24 cellular contexts compared by ENCODE assay signal in the genomic region with DNA sequence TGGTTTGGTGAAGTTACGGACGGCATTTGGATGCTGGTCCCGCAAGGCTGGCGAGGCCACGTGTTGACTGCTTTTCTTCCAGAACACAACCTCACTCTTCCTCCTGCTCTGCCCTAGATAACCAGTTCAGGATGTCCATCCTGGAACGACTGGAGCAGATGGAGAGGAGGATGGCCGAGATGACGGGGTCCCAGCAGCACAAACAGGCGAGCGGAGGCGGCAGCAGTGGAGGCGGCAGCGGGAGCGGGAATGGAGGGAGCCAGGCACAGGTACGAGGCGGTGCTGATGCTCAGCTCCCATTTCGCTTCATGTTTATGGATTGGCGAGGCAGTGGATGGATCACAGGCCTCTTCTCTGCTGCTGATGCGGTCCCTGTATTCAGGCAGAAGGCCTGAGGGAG.
"Had no signal": no experiment of that assay in that cellular context is flagged by ENCODE, and none has a peak within 500 bp of the region (broad histone marks: within the 10 kb centered on the region; RNA-seq: fewer than 3 reads in every experiment).

No MANE protein-coding gene starts in this region.

- H3K4me2 ChIP-seq: KMS-11 had no signal

- H3K9ac ChIP-seq: KMS-11 had no signal

- H3K9me3 Mint-ChIP-seq: IgD-negative memory B cell had no signal

- H3K36me3 ChIP-seq: SJCRH30 had no signal

- ATAC-seq: K562, Panc1, PC-3, Right ventricle myocardium inferior, SK-N-SH treated with all-trans-retinoic acid at 6 μM for 48 hours had no signal

- H3K4me1 ChIP-seq: SJCRH30 had no signal

- DNase-seq: Kasumi-1, MM.1S, NCI-H1092 treated with DMSO at 0.1 percent for 48 hours, NCI-H1436, NCI-H187, NCI-H2029, NCI-H2081 treated with DMSO at 0.1 percent for 48 hours, NCI-H2171, NCI-H226, NCI-H446, NCI-H510A, NCI-H524 treated with DMSO at 0.1 percent for 48 hours, NCI-H69, NCI-H774, PC-3, SHP77 treated with DMSO at 0.1 percent for 48 hours, SJCRH30 had no signal

- H3K4me3 Mint-ChIP-seq: IgD-negative memory B cell had no signal

- H3K27ac ChIP-seq: HL-60, KMS-11, SJCRH30 had no signal

- H3K4me3 ChIP-seq: K562, SJCRH30 had no signal

- H3K9me3 ChIP-seq: SJCRH30 had no signal
